Comparison of ENCODE assay signal across 1 cellular context in genomic region chr4:158934996-158935669, GRCh38.
TF ChIP-seq lines count a peak whose summit lies in the region.

No MANE protein-coding gene starts in this region.

TF ChIP-seq in WTC11, 78 proteins besides CTCF, POLR2A, EP300 and RAD21 (continued from another document):
- TF ChIP-seq, protein P1, sequence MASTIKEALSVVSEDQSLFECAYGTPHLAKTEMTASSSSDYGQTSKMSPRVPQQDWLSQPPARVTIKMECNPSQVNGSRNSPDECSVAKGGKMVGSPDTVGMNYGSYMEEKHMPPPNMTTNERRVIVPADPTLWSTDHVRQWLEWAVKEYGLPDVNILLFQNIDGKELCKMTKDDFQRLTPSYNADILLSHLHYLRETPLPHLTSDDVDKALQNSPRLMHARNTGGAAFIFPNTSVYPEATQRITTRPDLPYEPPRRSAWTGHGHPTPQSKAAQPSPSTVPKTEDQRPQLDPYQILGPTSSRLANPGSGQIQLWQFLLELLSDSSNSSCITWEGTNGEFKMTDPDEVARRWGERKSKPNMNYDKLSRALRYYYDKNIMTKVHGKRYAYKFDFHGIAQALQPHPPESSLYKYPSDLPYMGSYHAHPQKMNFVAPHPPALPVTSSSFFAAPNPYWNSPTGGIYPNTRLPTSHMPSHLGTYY (CRISPR knock-in tag; IDR thresholded peaks at IDR 0.05): no peak
- TF ChIP-seq FOXK1 (CRISPR knock-in tag; IDR thresholded peaks at IDR 0.05) (no peak), PRRX2 (CRISPR knock-in tag; IDR thresholded peaks at IDR 0.05) (no peak), CBFB (CRISPR knock-in tag; IDR thresholded peaks at IDR 0.05; ENCODE audit: low read depth) (no peak), HMGA2 (CRISPR knock-in tag; IDR thresholded peaks at IDR 0.05) (no peak), ZNF423 (CRISPR knock-in tag; IDR thresholded peaks at IDR 0.05) (no peak), GABPB1 (CRISPR knock-in tag; IDR thresholded peaks at IDR 0.05) (no peak), ATF3 (CRISPR knock-in tag; conservative IDR thresholded peaks at IDR 0.05) (no peak), SP1 (CRISPR knock-in tag; conservative IDR thresholded peaks at IDR 0.05) (no peak), ZNF416 (CRISPR knock-in tag; IDR thresholded peaks at IDR 0.05) (no peak), ZNF317 (CRISPR knock-in tag; IDR thresholded peaks at IDR 0.05; ENCODE audit: borderline replicate concordance, low read depth) (no peak), MYBL2 (CRISPR knock-in tag; IDR thresholded peaks at IDR 0.05) (no peak)
- TF ChIP-seq, protein P2, sequence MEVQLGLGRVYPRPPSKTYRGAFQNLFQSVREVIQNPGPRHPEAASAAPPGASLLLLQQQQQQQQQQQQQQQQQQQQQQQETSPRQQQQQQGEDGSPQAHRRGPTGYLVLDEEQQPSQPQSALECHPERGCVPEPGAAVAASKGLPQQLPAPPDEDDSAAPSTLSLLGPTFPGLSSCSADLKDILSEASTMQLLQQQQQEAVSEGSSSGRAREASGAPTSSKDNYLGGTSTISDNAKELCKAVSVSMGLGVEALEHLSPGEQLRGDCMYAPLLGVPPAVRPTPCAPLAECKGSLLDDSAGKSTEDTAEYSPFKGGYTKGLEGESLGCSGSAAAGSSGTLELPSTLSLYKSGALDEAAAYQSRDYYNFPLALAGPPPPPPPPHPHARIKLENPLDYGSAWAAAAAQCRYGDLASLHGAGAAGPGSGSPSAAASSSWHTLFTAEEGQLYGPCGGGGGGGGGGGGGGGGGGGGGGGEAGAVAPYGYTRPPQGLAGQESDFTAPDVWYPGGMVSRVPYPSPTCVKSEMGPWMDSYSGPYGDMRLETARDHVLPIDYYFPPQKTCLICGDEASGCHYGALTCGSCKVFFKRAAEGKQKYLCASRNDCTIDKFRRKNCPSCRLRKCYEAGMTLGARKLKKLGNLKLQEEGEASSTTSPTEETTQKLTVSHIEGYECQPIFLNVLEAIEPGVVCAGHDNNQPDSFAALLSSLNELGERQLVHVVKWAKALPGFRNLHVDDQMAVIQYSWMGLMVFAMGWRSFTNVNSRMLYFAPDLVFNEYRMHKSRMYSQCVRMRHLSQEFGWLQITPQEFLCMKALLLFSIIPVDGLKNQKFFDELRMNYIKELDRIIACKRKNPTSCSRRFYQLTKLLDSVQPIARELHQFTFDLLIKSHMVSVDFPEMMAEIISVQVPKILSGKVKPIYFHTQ (CRISPR knock-in tag; IDR thresholded peaks at IDR 0.05): no peak
- TF ChIP-seq, protein P3, sequence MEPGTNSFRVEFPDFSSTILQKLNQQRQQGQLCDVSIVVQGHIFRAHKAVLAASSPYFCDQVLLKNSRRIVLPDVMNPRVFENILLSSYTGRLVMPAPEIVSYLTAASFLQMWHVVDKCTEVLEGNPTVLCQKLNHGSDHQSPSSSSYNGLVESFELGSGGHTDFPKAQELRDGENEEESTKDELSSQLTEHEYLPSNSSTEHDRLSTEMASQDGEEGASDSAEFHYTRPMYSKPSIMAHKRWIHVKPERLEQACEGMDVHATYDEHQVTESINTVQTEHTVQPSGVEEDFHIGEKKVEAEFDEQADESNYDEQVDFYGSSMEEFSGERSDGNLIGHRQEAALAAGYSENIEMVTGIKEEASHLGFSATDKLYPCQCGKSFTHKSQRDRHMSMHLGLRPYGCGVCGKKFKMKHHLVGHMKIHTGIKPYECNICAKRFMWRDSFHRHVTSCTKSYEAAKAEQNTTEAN (CRISPR knock-in tag; IDR thresholded peaks at IDR 0.05): no peak
TF ChIP-seq in WTC11: peak in this region for 0.
